In the genomic region with DNA sequence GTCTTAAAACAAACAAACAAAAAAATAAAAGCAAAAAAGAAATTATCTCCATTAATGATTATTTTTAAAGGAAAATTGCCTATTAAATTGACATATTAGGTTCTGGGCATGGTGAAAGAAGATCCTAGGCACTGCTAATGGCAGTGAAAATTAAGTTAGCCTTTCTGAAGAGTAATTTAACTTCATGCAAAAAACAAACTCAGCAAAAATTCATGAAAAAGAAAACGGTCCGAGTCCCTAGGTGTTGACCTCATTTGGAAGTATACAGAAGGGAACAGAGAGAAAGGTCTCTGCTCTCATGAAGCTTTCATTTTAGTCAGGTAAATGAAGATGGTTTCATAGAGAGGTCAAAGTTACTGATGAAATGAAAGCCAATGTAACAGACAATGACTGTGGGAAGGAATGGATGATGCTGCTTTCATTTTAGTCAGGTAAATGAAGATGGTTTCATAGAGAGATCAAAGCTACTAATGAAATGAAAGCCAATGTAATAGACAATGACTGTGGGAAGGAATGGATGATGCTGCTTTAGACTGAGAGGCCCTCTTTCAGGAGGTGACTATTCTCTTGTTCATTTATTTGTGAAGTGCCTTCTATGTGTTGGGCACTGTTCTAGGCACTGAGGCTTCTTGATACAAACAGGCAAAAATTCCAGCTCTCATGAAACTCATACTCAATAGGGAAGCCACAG, we compare ENCODE assay signal across 16 cellular contexts. TPM values are rescaled to one million over a fixed set of nuclear protein-coding genes. Genes with fewer than 3 reads are reported as not detected.
DNase-seq lines count a peak whose midpoint lies in the region; ATAC-seq and TF ChIP-seq lines count a peak whose summit lies in the region.
"Had no signal": no experiment of that assay in that cellular context is flagged by ENCODE, and none has a peak within 500 bp of the region (broad histone marks: within the 10 kb centered on the region; RNA-seq: fewer than 3 reads in every experiment).

No MANE protein-coding gene starts in this region.

- no peaks in the 10 kb centered on the region for H3K4me1 ChIP-seq in colonic mucosa
- H3K4me1 ChIP-seq: BE2C, Caco-2 had no signal

- H3K27ac Mint-ChIP-seq in activated T-cell treated with anti-CD3 and anti-CD28 coated beads, Interleukin-2, amount 50 U/mL, for 24 hours, result no peak overlapping the region
- no peak overlapping the region for H3K27ac Mint-ChIP-seq in stimulated activated naive CD8-positive, alpha-beta T cell treated with anti-CD3 and anti-CD28 coated beads, Interleukin-15, amount 100 ng/mL, for 72 hours
- no peak overlapping the region for H3K27ac Mint-ChIP-seq in activated T-helper 17 cell treated with anti-CD3 and anti-CD28 coated beads, Interleukin-2, amount 50 U/mL, for 72 hours
- H3K27ac Mint-ChIP-seq: CD4-positive, alpha-beta T cell had no signal

- no peak for DNase-seq in activated T-cell treated with anti-CD3 and anti-CD28 coated beads, Interleukin-2, amount 50 U/mL, for 4 hours
- DNase-seq in activated T-cell treated with anti-CD3 and anti-CD28 coated beads, Interleukin-2, amount 50 U/mL, for 24 hours, result no peak
- no peak for DNase-seq in stimulated activated naive CD8-positive, alpha-beta T cell treated with anti-CD3 and anti-CD28 coated beads, Interleukin-15, amount 100 ng/mL, for 72 hours
- DNase-seq in stimulated activated naive CD8-positive, alpha-beta T cell treated with anti-CD3 and anti-CD28 coated beads, Interleukin-15, Interleukin-2, amounts not matched to agents 100 U/mL and 50 U/mL, for 24 hours, result no peak
- DNase-seq in colonic mucosa (no peak), C1 segment of cervical spinal cord (lab: John Stamatoyannopoulos, UW) (no peak)
- DNase-seq: ACHN; BE2C; Caco-2; CD4-positive, alpha-beta T cell; GM23248; HCEC 1CT had no signal

- H3K4me3 Mint-ChIP-seq in activated T-cell treated with anti-CD3 and anti-CD28 coated beads, Interleukin-2, amount 50 U/mL, for 4 hours, result no peak overlapping the region
- no peak overlapping the region for H3K4me3 Mint-ChIP-seq in activated T-cell treated with anti-CD3 and anti-CD28 coated beads, Interleukin-2, amount 50 U/mL, for 24 hours
- no peak overlapping the region for H3K4me3 Mint-ChIP-seq in stimulated activated naive CD8-positive, alpha-beta T cell treated with anti-CD3 and anti-CD28 coated beads, Interleukin-15, amount 100 ng/mL, for 72 hours
- no peak overlapping the region for H3K4me3 Mint-ChIP-seq in activated T-helper 17 cell treated with anti-CD3 and anti-CD28 coated beads, Interleukin-2, amount 50 U/mL, for 72 hours
- H3K4me3 Mint-ChIP-seq: CD4-positive, alpha-beta T cell had no signal

- H3K4me3 ChIP-seq in colonic mucosa, result no peak overlapping the region
- H3K4me3 ChIP-seq: GM23248 had no signal

- no peak overlapping the region for H3K27ac ChIP-seq in colonic mucosa
- H3K27ac ChIP-seq: C4-2B, GM23248 had no signal

- no peaks in the 10 kb centered on the region for H3K36me3 ChIP-seq in colonic mucosa
- H3K36me3 ChIP-seq: BE2C had no signal

- ATAC-seq in activated T-cell treated with anti-CD3 and anti-CD28 coated beads, Interleukin-2, amount 50 U/mL, for 4 hours, result peak; percentile 50 to 62
- ATAC-seq in stimulated activated naive CD8-positive, alpha-beta T cell treated with anti-CD3 and anti-CD28 coated beads, Interleukin-15, amount 100 ng/mL, for 72 hours, result peak; percentile 50
- no peak for ATAC-seq in stimulated activated naive CD8-positive, alpha-beta T cell treated with anti-CD3 and anti-CD28 coated beads, Interleukin-15, Interleukin-2, amounts not matched to agents 100 U/mL and 50 U/mL, for 24 hours
- ATAC-seq in activated T-helper 17 cell treated with anti-CD3 and anti-CD28 coated beads, Interleukin-2, amount 50 U/mL, for 72 hours (replicated peaks), result peak; percentile 70

- H3K9ac ChIP-seq in colonic mucosa (ENCODE audit: low read depth in 2 of 2, low read length in 2 of 2), result no peak overlapping the region
- H3K9ac ChIP-seq: GM23248 had no signal

- H3K9me3 Mint-ChIP-seq in activated T-cell treated with anti-CD3 and anti-CD28 coated beads, Interleukin-2, amount 50 U/mL, for 4 hours, result no peaks in the 10 kb centered on the region
- H3K9me3 Mint-ChIP-seq in activated T-cell treated with anti-CD3 and anti-CD28 coated beads, Interleukin-2, amount 50 U/mL, for 24 hours, result no peaks in the 10 kb centered on the region
- H3K9me3 Mint-ChIP-seq in stimulated activated naive CD8-positive, alpha-beta T cell treated with anti-CD3 and anti-CD28 coated beads, Interleukin-15, amount 100 ng/mL, for 72 hours, result no peaks in the 10 kb centered on the region
- no peaks in the 10 kb centered on the region for H3K9me3 Mint-ChIP-seq in activated T-helper 17 cell treated with anti-CD3 and anti-CD28 coated beads, Interleukin-2, amount 50 U/mL, for 72 hours
- H3K9me3 Mint-ChIP-seq: CD4-positive, alpha-beta T cell had no signal

- no peaks in the 10 kb centered on the region for H3K4me1 Mint-ChIP-seq in activated T-cell treated with anti-CD3 and anti-CD28 coated beads, Interleukin-2, amount 50 U/mL, for 4 hours (ENCODE audit: low read depth)
- no peaks in the 10 kb centered on the region for H3K4me1 Mint-ChIP-seq in activated T-cell treated with anti-CD3 and anti-CD28 coated beads, Interleukin-2, amount 50 U/mL, for 24 hours (ENCODE audit: low read depth)
- H3K4me1 Mint-ChIP-seq in stimulated activated naive CD8-positive, alpha-beta T cell treated with anti-CD3 and anti-CD28 coated beads, Interleukin-15, amount 100 ng/mL, for 72 hours, result no peaks in the 10 kb centered on the region
- no peaks in the 10 kb centered on the region for H3K4me1 Mint-ChIP-seq in activated T-helper 17 cell treated with anti-CD3 and anti-CD28 coated beads, Interleukin-2, amount 50 U/mL, for 72 hours

- H3K27me3 ChIP-seq in colonic mucosa, result no peaks in the 10 kb centered on the region
- H3K27me3 ChIP-seq: BE2C had no signal

- H3K36me3 Mint-ChIP-seq in activated T-cell treated with anti-CD3 and anti-CD28 coated beads, Interleukin-2, amount 50 U/mL, for 4 hours (ENCODE audit: insufficient read depth), result no peaks in the 10 kb centered on the region
- no peaks in the 10 kb centered on the region for H3K36me3 Mint-ChIP-seq in activated T-cell treated with anti-CD3 and anti-CD28 coated beads, Interleukin-2, amount 50 U/mL, for 24 hours (ENCODE audit: low read depth)
- H3K36me3 Mint-ChIP-seq in activated T-helper 17 cell treated with anti-CD3 and anti-CD28 coated beads, Interleukin-2, amount 50 U/mL, for 72 hours (ENCODE audit: low read depth), result no peaks in the 10 kb centered on the region

- H3K9me3 ChIP-seq in colonic mucosa, result no peaks in the 10 kb centered on the region
- H3K9me3 ChIP-seq: BE2C, Caco-2 had no signal

- intact Hi-C loops in colonic mucosa (cut with DNase I), result no loop called here

- H3K27me3 Mint-ChIP-seq in activated T-cell treated with anti-CD3 and anti-CD28 coated beads, Interleukin-2, amount 50 U/mL, for 4 hours (ENCODE audit: low read depth), result peaks cover 7% of the 10 kb centered on the region
- H3K27me3 Mint-ChIP-seq in activated T-cell treated with anti-CD3 and anti-CD28 coated beads, Interleukin-2, amount 50 U/mL, for 24 hours, result peaks cover 22% of the 10 kb centered on the region
- H3K27me3 Mint-ChIP-seq in stimulated activated naive CD8-positive, alpha-beta T cell treated with anti-CD3 and anti-CD28 coated beads, Interleukin-15, amount 100 ng/mL, for 72 hours, result peaks cover 3% of the 10 kb centered on the region
- H3K27me3 Mint-ChIP-seq in activated T-helper 17 cell treated with anti-CD3 and anti-CD28 coated beads, Interleukin-2, amount 50 U/mL, for 72 hours, result peaks cover 13% of the 10 kb centered on the region

- no peak for TF ChIP-seq CTCF in colonic mucosa (IDR thresholded peaks at IDR 0.05)

RNA-seq across cellular contexts. Expression of a gene that starts 50.1 kb away (rescaled TPM):
- not detected for total RNA-seq in activated T-cell treated with anti-CD3 and anti-CD28 coated beads, Interleukin-2, amount 50 U/mL, for 4 hours
- total RNA-seq in activated T-helper 17 cell treated with anti-CD3 and anti-CD28 coated beads, Interleukin-2, amount 50 U/mL, for 72 hours, result not detected
- total RNA-seq in colonic mucosa, result not detected
- total RNA-seq: A172; Caco-2; CD4-positive, alpha-beta T cell; GM23248; H4 had no signal
